ENCODE assay signal across 8 cellular contexts in genomic region chr20:46406200-46406985, GRCh38. TPM values are rescaled to one million over a fixed set of nuclear protein-coding genes. Genes with fewer than 3 reads are reported as not detected.
DNase-seq lines count a peak whose midpoint lies in the region; ATAC-seq and TF ChIP-seq lines count a peak whose summit lies in the region.

Gene ELMO2 (minus strand): TSS chr20:46406615. CDS start chr20:46394482, 12,133 bp downstream.

- peak; percentile 96 for ATAC-seq in omental fat pad (ENCODE audit: low FRiP score)

- DNase-seq in GM04503 (ENCODE audit: low read depth) (peak; percentile 73), HFFc6 (peak; percentile 95), NB4 (ENCODE audit: low read depth) (peak; percentile 99), SK-N-MC (ENCODE audit: low read depth, low spot score) (peak; percentile 70), globus pallidus (ENCODE audit: low spot score) (peak; percentile 99), omental fat pad (ENCODE audit: low spot score) (peak; percentile 92), testis (peak; percentile 99)
- DNase-seq in activated naive CD4-positive, alpha-beta T cell treated with anti-CD3 and anti-CD28 coated beads, Interleukin-2, amount 50 U/mL, for 16 hours = peak; percentile 98

- H3K9ac ChIP-seq in SK-N-MC (ENCODE audit: insufficient read length) = peak within 1 kb of the TSS; percentile 83

- H3K27ac ChIP-seq in SK-N-MC = no peak within 1 kb of the TSS
- peak within 1 kb of the TSS; percentile 85 to 98 for H3K27ac ChIP-seq in testis

- peaks cover 5% of the 10 kb centered on the region; the same call in 1 of the 2 replicates for H3K36me3 Mint-ChIP-seq in HFFc6 (ENCODE audit: low read depth)

- no peaks in the 10 kb centered on the region for H3K27me3 ChIP-seq in testis

- peaks cover 62% of the 10 kb centered on the region for H3K4me1 Mint-ChIP-seq in HFFc6 (ENCODE audit: low read depth)

- H3K27ac Mint-ChIP-seq in HFFc6 = peak within 1 kb of the TSS; percentile 92

- H3K27me3 Mint-ChIP-seq in HFFc6 (ENCODE audit: insufficient read depth) = peaks cover 5% of the 10 kb centered on the region

- H3K4me3 ChIP-seq in NB4 (ENCODE audit: low read depth, low read length) = peak within 1 kb of the TSS; percentile 82
- H3K4me3 ChIP-seq in SK-N-MC = peak within 1 kb of the TSS; percentile 97
- peak within 1 kb of the TSS; percentile 89 to 92 for H3K4me3 ChIP-seq in testis

- H3K9me3 ChIP-seq in SK-N-MC (ENCODE audit: low read depth, low read length) (no peaks in the 10 kb centered on the region), testis (no peaks in the 10 kb centered on the region)

- 1% methylated on average over 28 to 60 of the region's 60 CpGs for WGBS in testis, 2 donors

- peaks cover 34% of the 10 kb centered on the region for H3K4me1 ChIP-seq in testis

- no peaks in the 10 kb centered on the region for H3K36me3 ChIP-seq in SK-N-MC (ENCODE audit: insufficient read depth, low read length)
- H3K36me3 ChIP-seq in testis (ENCODE audit: low read depth, missing control alignments) = no peaks in the 10 kb centered on the region

- H3K9me3 Mint-ChIP-seq in HFFc6 = no peaks in the 10 kb centered on the region

- TF ChIP-seq POLR2A in NB4 (IDR thresholded peaks at IDR 0.05; ENCODE audit: extremely low read depth, insufficient read length) = no peak
- TF ChIP-seq POLR2A in testis (IDR thresholded peaks at IDR 0.05) = no peak

- intact Hi-C loops in testis (cut with DNase I; ENCODE audit: low total_unique reads) = no loop called here

- H3K4me3 Mint-ChIP-seq in HFFc6 = peak within 1 kb of the TSS; percentile 95

- TF ChIP-seq CTCF in HFFc6 (IDR thresholded peaks at IDR 0.05) = peak; percentile 66
- no peak for TF ChIP-seq CTCF in NB4 (IDR thresholded peaks at IDR 0.05; ENCODE audit: low read depth, low read length)
- TF ChIP-seq CTCF in omental fat pad (IDR thresholded peaks at IDR 0.05) = no peak
- peak; percentile 31 to 55 (median 42) for TF ChIP-seq CTCF in testis (IDR thresholded peaks at IDR 0.05)

RNA-seq across cellular contexts. Expression of gene ELMO2, which starts in this region (rescaled TPM):
- total RNA-seq in HFFc6 (2021; fragmentation: NEBNext Ultra II Directional; extraction: Animal tissue kit (Norgen Biotek cat#: 25700)) = 10 to 100 TPM; 39.3 to 48.0 (median 44.3) TPM
- total RNA-seq in omental fat pad (10 to 100 TPM; 30.7 to 57.6 (median 47.4) TPM), testis (100 to 1,000 TPM; 120 to 128 TPM)
- 78.8 TPM for polyA plus RNA-seq in testis (ENCODE audit: insufficient read depth, low read depth, low replicate concordance)

Comparison
In these comparisons a context has a peak if more than half of its experiments do, and no peak if none do; other contexts are left out.
1. CTCF ChIP-seq: peak in HFFc6 (single experiment) and testis (3 of 3); none in NB4 (single experiment) and omental fat pad (0 of 3).
2. Peak in every context shown above with its lines, with median percentiles within 50 percentile points of each other: DNase-seq and H3K4me3 ChIP-seq.